Comparison of ENCODE assay signal across 10 cellular contexts in the genomic region with DNA sequence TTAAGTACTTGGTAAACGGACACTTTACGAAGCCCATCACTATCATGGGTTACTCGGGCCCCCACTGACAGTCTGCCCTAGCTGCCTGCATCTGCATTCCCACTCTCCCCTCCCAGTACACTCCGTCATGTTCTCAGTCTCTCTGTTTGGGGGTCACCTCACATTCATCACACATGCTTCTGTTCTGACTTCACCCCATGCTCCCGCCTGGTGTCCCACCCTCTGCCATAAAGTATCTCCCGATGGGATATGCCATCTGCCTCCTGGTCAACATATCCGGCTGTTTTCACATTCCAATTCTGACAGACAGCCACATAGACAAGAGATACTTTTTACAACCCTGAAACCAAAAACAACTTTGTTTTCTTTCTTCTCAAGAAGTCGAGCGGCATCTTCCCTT. TPM values are rescaled to one million over a fixed set of nuclear protein-coding genes. Genes with fewer than 3 reads are reported as not detected.
DNase-seq lines count a peak whose midpoint lies in the region; ATAC-seq lines count a peak whose summit lies in the region.
"Had no signal": no experiment of that assay in that cellular context is flagged by ENCODE, and none has a peak within 500 bp of the region (broad histone marks: within the 10 kb centered on the region; RNA-seq: fewer than 3 reads in every experiment).

No MANE protein-coding gene starts in this region.

- H3K4me3 Mint-ChIP-seq in activated CD4-positive, alpha-beta T cell treated with anti-CD3 and anti-CD28 coated beads, Interleukin-2, amount 10 ng/mL, durations not matched to agents 24 days and 14 days = peak overlapping the region; percentile 90
- H3K4me3 Mint-ChIP-seq in activated T-helper 1 cell treated with anti-CD3 and anti-CD28 coated beads, Interleukin-12 subunit alpha, Interleukin-12 subunit beta, Interleukin-2, Interleukin-4 antibody, amounts not matched to agents 30 ng/mL and 10 ng/mL and 1 ng/mL, durations not matched to agents 14 hours and 24 hours and 36 hours = peak overlapping the region; percentile 51

- H3K4me3 ChIP-seq in iPS-15b (ENCODE audit: low read depth, low read length) = peak overlapping the region; percentile 88
- H3K4me3 ChIP-seq in skin epidermis = peak overlapping the region; percentile 38 to 66 (median 53)

- H3K9ac ChIP-seq in iPS-15b (ENCODE audit: low read depth, low read length) = no peak overlapping the region

- no peaks in the 10 kb centered on the region for H3K9me3 ChIP-seq in iPS-15b (ENCODE audit: control insufficient read depth, insufficient read depth, low read length)

- no peaks in the 10 kb centered on the region for H3K36me3 ChIP-seq in iPS-15b (ENCODE audit: control insufficient read depth, insufficient read depth, low read length)

- peak overlapping the region in 17 of 21 experiments; percentile 25 to 92 (median 73) for H3K27ac ChIP-seq in skin epidermis

- no peaks in the 10 kb centered on the region for H3K36me3 Mint-ChIP-seq in activated CD4-positive, alpha-beta T cell treated with anti-CD3 and anti-CD28 coated beads, Interleukin-2, amount 10 ng/mL, durations not matched to agents 24 days and 14 days (ENCODE audit: low read depth)
- no peaks in the 10 kb centered on the region for H3K36me3 Mint-ChIP-seq in activated T-helper 1 cell treated with anti-CD3 and anti-CD28 coated beads, Interleukin-12 subunit alpha, Interleukin-12 subunit beta, Interleukin-2, Interleukin-4 antibody, amounts not matched to agents 30 ng/mL and 10 ng/mL and 1 ng/mL, durations not matched to agents 14 hours and 24 hours and 36 hours (ENCODE audit: low read depth)

- H3K27me3 Mint-ChIP-seq in activated CD4-positive, alpha-beta T cell treated with anti-CD3 and anti-CD28 coated beads, Interleukin-2, amount 10 ng/mL, durations not matched to agents 24 days and 14 days = peaks cover 47% of the 10 kb centered on the region
- H3K27me3 Mint-ChIP-seq in activated T-helper 1 cell treated with anti-CD3 and anti-CD28 coated beads, Interleukin-12 subunit alpha, Interleukin-12 subunit beta, Interleukin-2, Interleukin-4 antibody, amounts not matched to agents 30 ng/mL and 10 ng/mL and 1 ng/mL, durations not matched to agents 14 hours and 24 hours and 36 hours (ENCODE audit: insufficient read depth) = peaks cover 44% of the 10 kb centered on the region

- intact Hi-C loops in activated CD4-positive, alpha-beta T cell treated with anti-CD3 and anti-CD28 coated beads, Interleukin-2, amount 10 ng/mL, durations not matched to agents 24 days and 14 days (cut with micrococcal nuclease) = no loop called here
- intact Hi-C loops in activated T-helper 1 cell treated with anti-CD3 and anti-CD28 coated beads, Interleukin-12 subunit alpha, Interleukin-12 subunit beta, Interleukin-2, Interleukin-4 antibody, amounts not matched to agents 30 ng/mL and 10 ng/mL and 1 ng/mL, durations not matched to agents 14 hours and 24 hours and 36 hours (cut with micrococcal nuclease) = no loop called here

- H3K9me3 Mint-ChIP-seq in activated CD4-positive, alpha-beta T cell treated with anti-CD3 and anti-CD28 coated beads, Interleukin-2, amount 10 ng/mL, durations not matched to agents 24 days and 14 days = no peaks in the 10 kb centered on the region
- no peaks in the 10 kb centered on the region for H3K9me3 Mint-ChIP-seq in activated T-helper 1 cell treated with anti-CD3 and anti-CD28 coated beads, Interleukin-12 subunit alpha, Interleukin-12 subunit beta, Interleukin-2, Interleukin-4 antibody, amounts not matched to agents 30 ng/mL and 10 ng/mL and 1 ng/mL, durations not matched to agents 14 hours and 24 hours and 36 hours

- ATAC-seq in HG03097 (IDR thresholded peaks at IDR 0.05; ENCODE audit: low FRiP score, unreplicated experiment) (no peak), GM18519 (IDR thresholded peaks at IDR 0.05; ENCODE audit: low FRiP score, unreplicated experiment) (no peak)

- peaks cover 7% of the 10 kb centered on the region for H3K4me1 ChIP-seq in iPS-15b (ENCODE audit: control insufficient read depth, insufficient read depth, low read length)

- H3K4me1 Mint-ChIP-seq in activated CD4-positive, alpha-beta T cell treated with anti-CD3 and anti-CD28 coated beads, Interleukin-2, amount 10 ng/mL, durations not matched to agents 24 days and 14 days = peaks cover 11% of the 10 kb centered on the region
- peaks cover 7% of the 10 kb centered on the region for H3K4me1 Mint-ChIP-seq in activated T-helper 1 cell treated with anti-CD3 and anti-CD28 coated beads, Interleukin-12 subunit alpha, Interleukin-12 subunit beta, Interleukin-2, Interleukin-4 antibody, amounts not matched to agents 30 ng/mL and 10 ng/mL and 1 ng/mL, durations not matched to agents 14 hours and 24 hours and 36 hours (ENCODE audit: low read depth)

- no peak overlapping the region for H3K27ac Mint-ChIP-seq in activated CD4-positive, alpha-beta T cell treated with anti-CD3 and anti-CD28 coated beads, Interleukin-2, amount 10 ng/mL, durations not matched to agents 24 days and 14 days
- no peak overlapping the region for H3K27ac Mint-ChIP-seq in activated T-helper 1 cell treated with anti-CD3 and anti-CD28 coated beads, Interleukin-12 subunit alpha, Interleukin-12 subunit beta, Interleukin-2, Interleukin-4 antibody, amounts not matched to agents 30 ng/mL and 10 ng/mL and 1 ng/mL, durations not matched to agents 14 hours and 24 hours and 36 hours

- DNase-seq in activated CD4-positive, alpha-beta T cell treated with anti-CD3 and anti-CD28 coated beads, Interleukin-2, amount 10 ng/mL, durations not matched to agents 24 days and 14 days = no peak
- no peak for DNase-seq in activated CD4-positive, alpha-beta T cell treated with anti-CD3 and anti-CD28 coated beads for 4 hours
- no peak for DNase-seq in activated T-helper 1 cell treated with anti-CD3 and anti-CD28 coated beads, Interleukin-12 subunit alpha, Interleukin-12 subunit beta, Interleukin-2, Interleukin-4 antibody, amounts not matched to agents 30 ng/mL and 10 ng/mL and 1 ng/mL, durations not matched to agents 14 hours and 24 hours and 36 hours (ENCODE audit: low spot score)
- no peak for DNase-seq in H4 (ENCODE audit: low spot score)
- DNase-seq: NCI-H1694 treated with DMSO at 0.1 percent for 48 hours had no signal

- peaks cover 41% of the 10 kb centered on the region for H3K27me3 ChIP-seq in iPS-15b (ENCODE audit: control insufficient read depth, insufficient read depth, low read length)

RNA-seq across cellular contexts. Expression of gene OLFML2B, which starts 1.0 kb away (rescaled TPM):
- total RNA-seq in activated CD4-positive, alpha-beta T cell treated with anti-CD3 and anti-CD28 coated beads, Interleukin-2, amount 10 ng/mL, durations not matched to agents 24 days and 14 days = not detected in 2 replicates
- not detected in 2 replicates for total RNA-seq in activated T-helper 1 cell treated with anti-CD3 and anti-CD28 coated beads, Interleukin-12 subunit alpha, Interleukin-12 subunit beta, Interleukin-2, Interleukin-4 antibody, amounts not matched to agents 30 ng/mL and 10 ng/mL and 1 ng/mL, durations not matched to agents 14 hours and 24 hours and 36 hours
- 0.55 and 2.1 TPM in 2 replicates for total RNA-seq in H4 (2014; rRNA removed; shearing (Covaris generic))
- total RNA-seq: activated CD8-positive, alpha-beta memory T cell treated with anti-CD3 and anti-CD28 coated beads for 36 hours had no signal

RNA-seq across cellular contexts. Expression of gene NOS1AP, which starts 46.9 kb away (rescaled TPM):
- 0.17 TPM in 1 of 2 replicates, not detected in the other for total RNA-seq in activated CD4-positive, alpha-beta T cell treated with anti-CD3 and anti-CD28 coated beads, Interleukin-2, amount 10 ng/mL, durations not matched to agents 24 days and 14 days
- 0.10 TPM in 1 of 2 replicates, not detected in the other for total RNA-seq in activated T-helper 1 cell treated with anti-CD3 and anti-CD28 coated beads, Interleukin-12 subunit alpha, Interleukin-12 subunit beta, Interleukin-2, Interleukin-4 antibody, amounts not matched to agents 30 ng/mL and 10 ng/mL and 1 ng/mL, durations not matched to agents 14 hours and 24 hours and 36 hours
- total RNA-seq in H4 (2014; rRNA removed; shearing (Covaris generic)) = 0.17 TPM in 1 of 2 replicates, not detected in the other
